In the genomic region with DNA sequence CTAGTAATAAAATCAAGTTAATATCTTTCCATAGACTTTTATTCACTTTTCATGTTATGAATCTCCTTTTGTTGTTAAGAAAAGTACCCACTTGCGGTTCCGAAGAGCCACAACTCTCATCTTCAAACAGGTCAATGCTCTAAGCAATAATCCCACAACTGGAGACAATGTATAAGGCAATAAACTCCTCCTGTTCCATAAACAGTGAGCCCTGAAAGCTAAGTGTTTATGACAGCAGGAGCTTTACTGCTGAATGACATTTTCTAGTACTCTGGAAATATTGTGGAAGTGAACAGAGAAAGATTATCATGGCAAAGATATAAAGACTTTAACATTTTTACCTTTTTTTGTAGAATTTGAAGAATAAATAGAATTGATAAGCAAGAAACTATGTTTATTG, we compare ENCODE assay signal across 26 cellular contexts.
"Had no signal": no experiment of that assay in that cellular context is flagged by ENCODE, and none has a peak within 500 bp of the region (broad histone marks: within the 10 kb centered on the region; RNA-seq: fewer than 3 reads in every experiment).

No MANE protein-coding gene starts in this region.

- H3K4me3 ChIP-seq: neural progenitor cell, ovary, psoas muscle, skin epidermis, stomach, thoracic aorta, thyroid gland, tibial nerve, upper lobe of left lung, vagina had no signal

- H3K9me3 ChIP-seq: ovary, psoas muscle, stomach, thoracic aorta, thyroid gland, tibial nerve, upper lobe of left lung, vagina had no signal

- H3K4me2 ChIP-seq: neural progenitor cell had no signal

- H2AFZ ChIP-seq: neural progenitor cell, parathyroid adenoma had no signal

- ATAC-seq: naive thymus-derived CD8-positive, alpha-beta T cell; natural killer cell treated with Interleukin-12 subunit alpha and Interleukin-12 subunit beta and Interleukin-15 and Interleukin-18, amount 100 ng/mL, for 72 hours; psoas muscle; right cardiac atrium; sciatic nerve; stimulated activated effector memory CD8-positive, alpha-beta T cell treated with anti-CD3 and anti-CD28 coated beads, Interleukin-12 subunit alpha, Interleukin-12 subunit beta, amount 100 ng/mL, for 72 hours; stimulated activated naive B cell treated with anti-CD40 and anti-IgM and Interleukin-4, amounts not matched to agents 10 μg/mL and 1 μg/mL and 100 μg/mL, for 72 hours had no signal

- DNase-seq: naive thymus-derived CD8-positive, alpha-beta T cell; nephron progenitor cell; occipital lobe; ovary; posterior cingulate gyrus; psoas muscle; stimulated activated CD4-positive, alpha-beta T cell treated with anti-CD3 and anti-CD28 coated beads, Interleukin-15, amount 100 ng/mL, for 24 hours; stimulated activated CD4-positive, alpha-beta T cell treated with anti-CD3 and anti-CD28 coated beads, Interleukin-2, amount 100 ng/mL, for 24 hours; stimulated activated CD4-positive, alpha-beta T cell treated with anti-CD3 and anti-CD28 coated beads, Interleukin-2, amount 100 ng/mL, for 48 hours; stimulated activated CD4-positive, alpha-beta T cell treated with anti-CD3 and anti-CD28 coated beads, Interleukin-4, amount 100 ng/mL, for 24 hours; stimulated activated naive B cell treated with anti-CD40 and anti-IgM and Interleukin-4, amounts not matched to agents 10 μg/mL and 1 μg/mL and 100 μg/mL, for 72 hours; stimulated activated naive CD4-positive, alpha-beta T cell treated with Interleukin-2 at 50 U/mL for 16 hours; stomach; thyroid gland; trophoblast cell had no signal

- H3K79me2 ChIP-seq: parathyroid adenoma had no signal

- H3K27me3 ChIP-seq: neural progenitor cell, ovary, stomach, thyroid gland, tibial nerve, upper lobe of left lung, vagina had no signal

- H3K36me3 ChIP-seq: neural progenitor cell, ovary, stomach, thoracic aorta, thyroid gland, tibial nerve, upper lobe of left lung, vagina had no signal

- H3K9ac ChIP-seq: neural progenitor cell, parathyroid adenoma had no signal

- H3K27ac ChIP-seq: neural progenitor cell, ovary, parathyroid adenoma, psoas muscle, skin epidermis, stomach, thoracic aorta, thyroid gland, tibial nerve, upper lobe of left lung, vagina had no signal
